12 cellular contexts compared by ENCODE assay signal in the genomic region with DNA sequence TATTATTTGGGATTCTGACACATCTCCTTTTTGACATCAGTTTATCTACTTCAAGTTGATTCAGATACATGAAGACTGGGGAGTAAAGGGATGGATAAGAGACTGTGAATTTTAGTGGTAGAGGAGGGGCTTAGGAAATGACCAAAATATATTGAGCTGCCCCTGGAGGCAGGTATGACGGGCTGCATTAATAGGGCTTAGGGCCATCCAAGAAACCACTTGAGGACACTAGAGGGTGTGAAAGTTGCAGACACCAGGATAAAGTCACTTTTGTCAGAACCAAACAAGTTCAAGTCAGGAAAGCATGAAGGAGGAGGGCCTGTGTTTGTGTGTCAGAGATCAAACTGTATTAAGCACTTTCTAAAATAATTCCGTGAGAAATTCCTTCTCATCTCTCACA.
DNase-seq lines count a peak whose midpoint lies in the region; ATAC-seq and TF ChIP-seq lines count a peak whose summit lies in the region.
"Had no signal": no experiment of that assay in that cellular context is flagged by ENCODE, and none has a peak within 500 bp of the region (broad histone marks: within the 10 kb centered on the region; RNA-seq: fewer than 3 reads in every experiment).

No MANE protein-coding gene starts in this region.

- POLR2A ChIA-PET in HEK293 (lab: Yijun Ruan, JAX) = no interaction called here

- ATAC-seq in GM21717 (IDR thresholded peaks at IDR 0.05; ENCODE audit: unreplicated experiment) (no peak), GM21576 (IDR thresholded peaks at IDR 0.05; ENCODE audit: unreplicated experiment) (no peak)

- H3K27ac ChIP-seq in C4-2B = no peak overlapping the region
- H3K27ac ChIP-seq in HEK293 (ENCODE audit: extremely low read depth, low read depth, low read length) = no peak overlapping the region
- H3K27ac ChIP-seq: skin epidermis had no signal

- H3K4me1 ChIP-seq in HEK293 (ENCODE audit: control insufficient read depth, insufficient read depth, low read length) = peaks cover 9% of the 10 kb centered on the region

- CTCF ChIA-PET in HEK293 (lab: Yijun Ruan, JAX) = no interaction called here

- H3K9me3 ChIP-seq in HEK293 (ENCODE audit: control insufficient read depth, insufficient read depth, low read depth, low read length) = no peaks in the 10 kb centered on the region

- no peaks in the 10 kb centered on the region for H3K36me3 ChIP-seq in HEK293 (ENCODE audit: control insufficient read depth in 2 of 2, insufficient read depth in 1 of 2, low read length in 2 of 2)

- TF ChIP-seq CTCF in C4-2B (conservative IDR thresholded peaks at IDR 0.05) = peak; percentile 48
- TF ChIP-seq CTCF in HEK293 (tag by site-specific recombination; IDR thresholded peaks at IDR 0.05) = peak; percentile 82
- peak; percentile 16 for TF ChIP-seq CTCF in astrocyte of the cerebellum (IDR thresholded peaks at IDR 0.05; ENCODE audit: low read depth, low read length, missing control alignments)

- in situ Hi-C loops in astrocyte of the cerebellum (cut with HindIII; ENCODE audit: low sequenced_read_pairs) = no loop called here

- H3K4me3 ChIP-seq in HEK293 (ENCODE audit: low read depth, low read length) (no peak overlapping the region), astrocyte of the cerebellum (ENCODE audit: low read depth, low read length) (no peak overlapping the region)
- H3K4me3 ChIP-seq: skin epidermis had no signal

- no peak for DNase-seq in astrocyte of the cerebellum (ENCODE audit: low read depth)
- DNase-seq in iPS-NIHi11 (ENCODE audit: low spot score) = peak; percentile 31
- DNase-seq in AG08395 (ENCODE audit: low spot score) = no peak
- no peak for DNase-seq in anterior cingulate cortex (lab: John Stamatoyannopoulos, UW)
- DNase-seq: activated CD4-positive, alpha-beta T cell treated with anti-CD3 and anti-CD28 coated beads, Interleukin-2, amount 10 ng/mL, durations not matched to agents 7 days and 5 days; activated naive CD8-positive, alpha-beta T cell treated with anti-CD3 and anti-CD28 coated beads, Interleukin-2, amount 10 ng/mL, durations not matched to agents 7 days and 5 days; mesenchymal stem cell had no signal

TF ChIP-seq in HEK293, 187 proteins besides CTCF, POLR2A, EP300 and RAD21:
- TF ChIP-seq ZNF530 (tag by site-specific recombination; IDR thresholded peaks at IDR 0.05; ENCODE audit: low read depth) = no peak
- TF ChIP-seq ZNF561 (tag by site-specific recombination; IDR thresholded peaks at IDR 0.05; ENCODE audit: borderline replicate concordance) = no peak
- no peak for TF ChIP-seq MYNN (tag by site-specific recombination; IDR thresholded peaks at IDR 0.05; ENCODE audit: borderline replicate concordance)
- peak; percentile 28; the same call in 1 of the 2 replicates for TF ChIP-seq ZNF654 (tag by site-specific recombination; IDR thresholded peaks at IDR 0.05; ENCODE audit: low read depth)
- no peak for TF ChIP-seq SCRT1 (tag by site-specific recombination; IDR thresholded peaks at IDR 0.05; ENCODE audit: borderline replicate concordance)
- no peak for TF ChIP-seq HOXC10 (CRISPR knock-in tag; IDR thresholded peaks at IDR 0.05)
- TF ChIP-seq ZNF202 (tag by site-specific recombination; IDR thresholded peaks at IDR 0.05; ENCODE audit: borderline replicate concordance) = no peak
TF ChIP-seq in HEK293: peak in this region for 1.

Comparison
In these comparisons a context has a peak if more than half of its experiments do, and no peak if none do; other contexts are left out.
1. CTCF ChIP-seq: peak in every context shown above with its lines; median percentile 82 in HEK293; 48 in C4-2B; 16 in astrocyte of the cerebellum.